In genomic region chr17:35082073-35082657, GRCh38 we compare ENCODE assay signal across 8 cellular contexts. TPM values are rescaled to one million over a fixed set of nuclear protein-coding genes. Genes with fewer than 3 reads are reported as not detected.
DNase-seq lines count a peak whose midpoint lies in the region; ATAC-seq and TF ChIP-seq lines count a peak whose summit lies in the region.

No MANE protein-coding gene starts in this region.

- TF ChIP-seq CTCF in AG04450 (IDR thresholded peaks at IDR 0.05; ENCODE audit: low read depth, low read length) (no peak), GM23338 (conservative IDR thresholded peaks at IDR 0.05; ENCODE audit: low read depth in 2 of 2) (no peak)

- H3K27ac Mint-ChIP-seq in GM23338: peak overlapping the region; percentile 54

- peaks cover 2% of the 10 kb centered on the region; the same call in 1 of the 2 replicates for H4K20me1 ChIP-seq in GM23338 (replicated peaks; ENCODE audit: insufficient read depth)

- no peaks in the 10 kb centered on the region for H3K27me3 ChIP-seq in AG04450 (ENCODE audit: control insufficient read depth, insufficient read depth, low read length)
- no peaks in the 10 kb centered on the region for H3K27me3 ChIP-seq in GM23338 (ENCODE audit: insufficient read depth)
- no peaks in the 10 kb centered on the region for H3K27me3 ChIP-seq in esophagus (ENCODE audit: control insufficient read depth in 1 of 2, insufficient read depth in 2 of 2, low read length in 2 of 2)

- no peak overlapping the region for H3K27ac ChIP-seq in AG04450 (ENCODE audit: low read depth, low read length)
- H3K27ac ChIP-seq in GM23338 (ENCODE audit: low read depth): peak overlapping the region; percentile 46
- peak overlapping the region; percentile 38 to 40 for H3K27ac ChIP-seq in esophagus (ENCODE audit: low read depth in 2 of 2, low read length in 1 of 2)

- H3K36me3 ChIP-seq in GM23338 (ENCODE audit: insufficient read depth) (no peaks in the 10 kb centered on the region), esophagus (ENCODE audit: control insufficient read depth in 2 of 2, insufficient read depth in 2 of 2, low read length in 1 of 2) (no peaks in the 10 kb centered on the region)

- H3F3A ChIP-seq in GM23338 (replicated peaks; ENCODE audit: low read depth): no peaks in the 10 kb centered on the region

- no peaks in the 10 kb centered on the region; the same call in 2 of the 3 replicates for H3K36me3 Mint-ChIP-seq in GM23338 (ENCODE audit: low read depth)

- H3K79me2 ChIP-seq in GM23338 (replicated peaks; ENCODE audit: insufficient read depth): peaks cover 13% of the 10 kb centered on the region; the same call in 1 of the 2 replicates

- H3K4me3 Mint-ChIP-seq in GM23338: no peak overlapping the region

- H3K4me2 ChIP-seq in GM23338: 0 out of 2 replicates have a peak overlapping the region, but pooled peaks have one; percentile 60

- POLR2A ChIA-PET in AG04450 (lab: Yijun Ruan, JAX): interaction anchor here (1.3 kb wide), 1 partner anchor 102 kb away, joined by 3 read pairs; no protein-coding TSS in a partner anchor

- H3K4me1 ChIP-seq in GM23338 (ENCODE audit: insufficient read depth) (peaks cover 70% of the 10 kb centered on the region), esophagus (ENCODE audit: control insufficient read depth in 2 of 2, insufficient read depth in 2 of 2, low read length in 1 of 2) (peaks cover 0 to 2% of the 10 kb centered on the region in 2 donors)

- H3K4me3 ChIP-seq in AG04450 (ENCODE audit: low read depth, low read length): no peak overlapping the region
- no peak overlapping the region for H3K4me3 ChIP-seq in GM23338
- no peak overlapping the region for H3K4me3 ChIP-seq in esophagus (ENCODE audit: low read depth in 1 of 2, low read length in 2 of 2)

- H3K9me2 ChIP-seq in GM23338 (ENCODE audit: insufficient read depth): no peaks in the 10 kb centered on the region

- ATAC-seq in GM23338: no peak
- ATAC-seq in HG02981 (IDR thresholded peaks at IDR 0.05; ENCODE audit: unreplicated experiment): no peak
- ATAC-seq in HG02798 (IDR thresholded peaks at IDR 0.05; ENCODE audit: poor library complexity, unreplicated experiment): no peak
- ATAC-seq in left colon: no peak
- no peak for ATAC-seq in HG03095 (IDR thresholded peaks at IDR 0.05; ENCODE audit: unreplicated experiment)

- CTCF ChIA-PET in AG04450 (lab: Charles Lee): interaction anchor here (0.9 kb wide), 1 partner anchor 60 kb away, joined by 4 read pairs; no protein-coding TSS in a partner anchor

- H3K4me1 Mint-ChIP-seq in GM23338: peaks cover 63% of the 10 kb centered on the region

- DNase-seq in AG04450 (ENCODE audit: low read depth, low spot score) (peak; percentile 52), GM23338 (ENCODE audit: low spot score) (no peak), RPMI7951 (ENCODE audit: low read depth) (peak; percentile 89), left colon (no peak)

- H3K27me3 Mint-ChIP-seq in GM23338 (ENCODE audit: insufficient read depth, low read depth, poor library complexity): peaks cover 2% of the 10 kb centered on the region

- H3K9me3 ChIP-seq in AG04450 (ENCODE audit: control insufficient read depth, insufficient read depth, low read length): no peaks in the 10 kb centered on the region
- no peaks in the 10 kb centered on the region for H3K9me3 ChIP-seq in esophagus (ENCODE audit: control insufficient read depth in 2 of 2, insufficient read depth in 1 of 2, low read depth in 1 of 2, low read length in 1 of 2)

- intact Hi-C loops in left colon (cut with DNase I, micrococcal nuclease): no loop called here

- no peaks in the 10 kb centered on the region; the same call in 2 of the 3 replicates for H3K9me3 Mint-ChIP-seq in GM23338

- WGBS in esophagus, 2 donors: 26 to 38% methylated on average over 3 of the region's 3 CpGs

- H2AFZ ChIP-seq in GM23338: no peak overlapping the region

TF ChIP-seq in GM23338, 12 proteins besides CTCF, POLR2A, EP300 and RAD21 (continues in another document):
- no peak for TF ChIP-seq ZNF114 (CRISPR knock-in tag; IDR thresholded peaks at IDR 0.05)
- TF ChIP-seq JUNB (IDR thresholded peaks at IDR 0.05; ENCODE audit: unreplicated experiment): no peak
- TF ChIP-seq EZH2 (IDR thresholded peaks at IDR 0.05; ENCODE audit: low read depth, unreplicated experiment): no peak
- TF ChIP-seq REST (IDR thresholded peaks at IDR 0.05; ENCODE audit: unreplicated experiment): no peak
- TF ChIP-seq POLR2AphosphoS5 (IDR thresholded peaks at IDR 0.05; ENCODE audit: low read depth): no peak
- TF ChIP-seq CREB1 (CRISPR knock-in tag; IDR thresholded peaks at IDR 0.05; ENCODE audit: low read depth): no peak

RNA-seq across cellular contexts. Expression of gene RFFL, which starts 18.7 kb away (rescaled TPM):
- polyA plus RNA-seq in AG04450 (2011; rRNA removed) (11.0 and 14.4 TPM in 2 replicates), GM23338 (2016; fragmentation: Nextera tagmentation; extraction: Ambion mirVana) (4.1 and 6.4 TPM in 2 replicates), esophagus (10 to 100 TPM; 13.0 to 18.1 TPM)
- polyA minus RNA-seq in AG04450 (2011; rRNA and poly(A)+ RNA removed): 46.9 and 71.1 TPM in 2 replicates
- 22.2 and 29.2 TPM in 2 replicates for total RNA-seq in GM23338 (2014; rRNA removed; shearing (Covaris generic))
- 12.6 and 21.5 TPM in 2 replicates for total RNA-seq in RPMI7951 (2014; rRNA removed; shearing (Covaris generic))
- 10 to 100 TPM; 53.4 to 60.8 TPM for total RNA-seq in left colon

RNA-seq across cellular contexts. Expression of gene RAD51D, which starts 37.5 kb away (rescaled TPM):
- polyA plus RNA-seq in AG04450 (2011; rRNA removed) (14.3 and 15.1 TPM in 2 replicates), GM23338 (2016; fragmentation: Nextera tagmentation; extraction: Ambion mirVana) (5.9 and 7.3 TPM in 2 replicates), esophagus (1 to 10 TPM; 2.7 to 3.8 TPM)
- 15.9 and 18.3 TPM in 2 replicates for polyA minus RNA-seq in AG04450 (2011; rRNA and poly(A)+ RNA removed)
- total RNA-seq in GM23338 (2014; rRNA removed; shearing (Covaris generic)): 11.0 and 13.2 TPM in 2 replicates
- total RNA-seq in RPMI7951 (2014; rRNA removed; shearing (Covaris generic)): 4.2 and 6.9 TPM in 2 replicates
- total RNA-seq in left colon: 1 to 10 TPM; 8.8 to 8.9 TPM

RNA-seq across cellular contexts. Expression of gene FNDC8, which starts 39.2 kb away (rescaled TPM):
- polyA plus RNA-seq in AG04450 (2011; rRNA removed) (0.09 TPM in 1 of 2 replicates, not detected in the other), GM23338 (2016; fragmentation: Nextera tagmentation; extraction: Ambion mirVana) (not detected in 2 replicates), esophagus (under 1 TPM; 0.02 to 0.10 TPM)
- polyA minus RNA-seq in AG04450 (2011; rRNA and poly(A)+ RNA removed): not detected in 2 replicates
- not detected in 2 replicates for total RNA-seq in GM23338 (2014; rRNA removed; shearing (Covaris generic))
- not detected in 2 replicates for total RNA-seq in RPMI7951 (2014; rRNA removed; shearing (Covaris generic))
- not detected for total RNA-seq in left colon

RNA-seq across cellular contexts. Expression of gene NLE1, which starts 59.9 kb away (rescaled TPM):
- polyA plus RNA-seq in AG04450 (2011; rRNA removed) (10.5 and 14.0 TPM in 2 replicates), GM23338 (2016; fragmentation: Nextera tagmentation; extraction: Ambion mirVana) (16.6 and 17.9 TPM in 2 replicates), esophagus (1 to 10 TPM; 3.8 to 8.7 TPM)
- 17.1 and 18.3 TPM in 2 replicates for polyA minus RNA-seq in AG04450 (2011; rRNA and poly(A)+ RNA removed)
- total RNA-seq in GM23338 (2014; rRNA removed; shearing (Covaris generic)): 54.8 and 66.4 TPM in 2 replicates
- 13.1 and 13.5 TPM in 2 replicates for total RNA-seq in RPMI7951 (2014; rRNA removed; shearing (Covaris generic))
- total RNA-seq in left colon: 10 to 100 TPM in 1 of 2 donors, 1 to 10 TPM in 1; 7.8 to 10.5 TPM

Comparison
In these comparisons a context has a peak if more than half of its experiments do, and no peak if none do; other contexts are left out.
1. DNase-seq: peak in AG04450 (single experiment) and RPMI7951 (single experiment); none in GM23338 (single experiment) and left colon (0 of 2).